Comparison of ENCODE assay signal across 23 cellular contexts in genomic region chr18:48308755-48309154, GRCh38.
"Had no signal": no experiment of that assay in that cellular context is flagged by ENCODE, and none has a peak within 500 bp of the region (broad histone marks: within the 10 kb centered on the region; RNA-seq: fewer than 3 reads in every experiment).

No MANE protein-coding gene starts in this region.

- H3K27me3 ChIP-seq: ascending aorta, heart left ventricle, right lobe of liver, tibial artery had no signal

- H3K4me1 ChIP-seq: ascending aorta, heart left ventricle, right lobe of liver had no signal

- ATAC-seq: activated CD4-positive, alpha-beta T cell treated with anti-CD3 and anti-CD28 coated beads for 36 hours; activated T-cell treated with anti-CD3 and anti-CD28 coated beads, Interleukin-2, amount 50 U/mL, for 72 hours; heart left ventricle; natural killer cell; right lobe of liver; stimulated activated memory B cell treated with anti-CD40 and anti-IgM and Interleukin-4, amounts not matched to agents 10 μg/mL and 1 μg/mL and 100 μg/mL, for 72 hours; stimulated activated naive CD8-positive, alpha-beta T cell treated with anti-CD3 and anti-CD28 coated beads, Interleukin-15, amount 100 ng/mL, for 72 hours had no signal

- H3K36me3 ChIP-seq: ascending aorta, heart left ventricle, right lobe of liver, tibial artery had no signal

- H3K27ac ChIP-seq: ascending aorta, heart left ventricle, right lobe of liver, tibial artery had no signal

- H3K4me3 ChIP-seq: ascending aorta, heart left ventricle, right lobe of liver, skin epidermis, tibial artery had no signal

- H3K9me3 ChIP-seq: ascending aorta, heart left ventricle, right lobe of liver, tibial artery had no signal

- DNase-seq: activated B cell treated with CpG ODN at 0.5 μM for 24 hours; activated CD4-positive, alpha-beta T cell treated with anti-CD3 and anti-CD28 coated beads for 36 hours; activated gamma-delta T cell; activated naive CD4-positive, alpha-beta T cell treated with anti-CD3 and anti-CD28 coated beads, Interleukin-2, amount 10 ng/mL, durations not matched to agents 7 days and 5 days; activated naive CD8-positive, alpha-beta T cell treated with anti-CD3 and anti-CD28 coated beads, Interleukin-2, amount 10 ng/mL, durations not matched to agents 7 days and 5 days; activated T-cell treated with anti-CD3 and anti-CD28 coated beads for 4 hours; activated T-cell treated with anti-CD3 and anti-CD28 coated beads, Interleukin-2, amount 50 U/mL, for 72 hours; central memory CD4-positive, alpha-beta T cell; foreskin fibroblast; heart left ventricle; hypothalamus; immature natural killer cell; kidney; natural killer cell; stimulated activated CD4-positive, alpha-beta T cell treated with anti-CD3 and anti-CD28 coated beads, Interleukin-4, amount 100 ng/mL, for 4 hours; stimulated activated CD8-positive, alpha-beta memory T cell treated with anti-CD3 and anti-CD28 coated beads, Interleukin-4, amount 100 ng/mL, for 48 hours; stimulated activated naive CD8-positive, alpha-beta T cell treated with anti-CD3 and anti-CD28 coated beads, Interleukin-15, amount 100 ng/mL, for 72 hours; SW 1271; tibial artery had no signal
